In genomic region chr3:108037770-108038169, GRCh38 we compare ENCODE assay signal across 28 cellular contexts. TPM values are rescaled to one million over a fixed set of nuclear protein-coding genes. Genes with fewer than 3 reads are reported as not detected.
DNase-seq lines count a peak whose midpoint lies in the region; ATAC-seq and TF ChIP-seq lines count a peak whose summit lies in the region.
"Had no signal": no experiment of that assay in that cellular context is flagged by ENCODE, and none has a peak within 500 bp of the region (broad histone marks: within the 10 kb centered on the region; RNA-seq: fewer than 3 reads in every experiment).

No MANE protein-coding gene starts in this region.

- no peak overlapping the region for H4K8ac ChIP-seq in IMR-90 (ENCODE audit: low read depth in 2 of 2, low read length in 2 of 2)

- peaks cover 3% of the 10 kb centered on the region; the same call in 1 of the 2 replicates for H3K9me3 ChIP-seq in IMR-90 (ENCODE audit: control insufficient read depth, insufficient read depth, low read length)
- H3K9me3 ChIP-seq: gastroesophageal sphincter, ovary, right atrium auricular region had no signal

- H3K4ac ChIP-seq in IMR-90 (ENCODE audit: low read depth, low read length): peak overlapping the region; percentile 24; the same call in 1 of the 2 replicates

- peaks cover 14% of the 10 kb centered on the region; the same call in 1 of the 2 replicates for H3K9me1 ChIP-seq in IMR-90 (ENCODE audit: insufficient read depth, low read length)

- no peak for DNase-seq in IMR-90
- DNase-seq in T-cell: no peak
- DNase-seq in immature natural killer cell: no peak
- DNase-seq in stimulated activated naive B cell treated with anti-CD40 and anti-IgM and Interleukin-4, amounts not matched to agents 10 μg/mL and 1 μg/mL and 100 μg/mL, for 72 hours: no peak
- DNase-seq in pons (ENCODE audit: low spot score): no peak
- DNase-seq in NCI-H2107 (lab: John Stamatoyannopoulos, UW): no peak
- DNase-seq in HEK293T (ENCODE audit: extremely low spot score): no peak
- DNase-seq: activated CD4-positive, alpha-beta T cell treated with anti-CD3 and anti-CD28 coated beads, Interleukin-2, amount 50 U/mL, for 48 hours; activated CD4-positive, CD25-positive, alpha-beta regulatory T cell; activated CD8-positive, alpha-beta memory T cell treated with anti-CD3 and anti-CD28 coated beads, Interleukin-2, amount 50 U/mL, for 48 hours; hippocampal formation; Karpas-422; NCI-H1436 treated with DMSO at 0.1 percent for 48 hours; NCI-H510A; ovary; SIG-M5; stimulated activated CD4-positive, alpha-beta T cell treated with anti-CD3 and anti-CD28 coated beads, Interleukin-2, amount 100 ng/mL, for 24 hours; SW 1271; T1000 had no signal

- H3K79me1 ChIP-seq in IMR-90 (ENCODE audit: low read depth in 1 of 2, low read length in 2 of 2): no peaks in the 10 kb centered on the region; a peak in 1 of 4 replicates

- ATAC-seq in IMR-90 (ENCODE audit: low read depth) (no peak), T-cell (replicated peaks in 1 of 4) (no peak)
- no peak for ATAC-seq in stimulated activated naive B cell treated with anti-CD40 and anti-IgM and Interleukin-4, amounts not matched to agents 10 μg/mL and 1 μg/mL and 100 μg/mL, for 72 hours (replicated peaks)
- ATAC-seq: gastroesophageal sphincter, HCT116, Panc1 had no signal

- H2AK5ac ChIP-seq in IMR-90 (ENCODE audit: low read depth, low read length): no peak overlapping the region

- intact Hi-C loops in IMR-90 (cut with micrococcal nuclease): no loop called here

- no peak overlapping the region for H3K18ac ChIP-seq in IMR-90 (ENCODE audit: low read depth, low read length)

- POLR2A ChIA-PET in IMR-90 (lab: Charles Lee; ENCODE audit: unreplicated experiment) (no interaction called here), T-cell (lab: Charles Lee) (no interaction called here), HEK293T (lab: Yijun Ruan, JAX) (no interaction called here)

- H3K36me3 Mint-ChIP-seq in T-cell: peaks cover 48% of the 10 kb centered on the region
- peaks cover 4 to 52% (median 15%) of the 10 kb centered on the region in 3 donors for H3K36me3 Mint-ChIP-seq in immature natural killer cell
- peaks cover 34 to 58% of the 10 kb centered on the region in 2 donors for H3K36me3 Mint-ChIP-seq in stimulated activated naive B cell treated with anti-CD40 and anti-IgM and Interleukin-4, amounts not matched to agents 10 μg/mL and 1 μg/mL and 100 μg/mL, for 72 hours

- no peak overlapping the region for H2AFZ ChIP-seq in IMR-90 (replicated peaks; ENCODE audit: low read length, poor library complexity)

- no peak overlapping the region for H2BK15ac ChIP-seq in IMR-90 (ENCODE audit: low read depth, low read length)

- no peak for TF ChIP-seq CTCF in IMR-90 (conservative IDR thresholded peaks at IDR 0.05; ENCODE audit: low read depth, low read length)

- H3K14ac ChIP-seq in IMR-90 (replicated peaks; ENCODE audit: low read depth, low read length): no peak overlapping the region

- H3K4me3 Mint-ChIP-seq in T-cell (no peak overlapping the region), immature natural killer cell (no peak overlapping the region)
- H3K4me3 Mint-ChIP-seq in stimulated activated naive B cell treated with anti-CD40 and anti-IgM and Interleukin-4, amounts not matched to agents 10 μg/mL and 1 μg/mL and 100 μg/mL, for 72 hours: no peak overlapping the region
- H3K4me3 Mint-ChIP-seq: central memory CD8-positive, alpha-beta T cell; nephron had no signal

- peaks cover 9% of the 10 kb centered on the region for H3K4me1 ChIP-seq in IMR-90 (ENCODE audit: control insufficient read depth, insufficient read depth, low read length)

- no TSS peak for BruUV-seq in IMR-90 (replicated peaks; lab: Mats Ljungman, UMichigan)

- H3K4me3 ChIP-seq in IMR-90 (ENCODE audit: insufficient read depth, low read depth, low read length): no peak overlapping the region
- H3K4me3 ChIP-seq: dorsolateral prefrontal cortex, gastroesophageal sphincter, GM12878, ovary, right atrium auricular region, smooth muscle cell had no signal

- no peak overlapping the region for H2AK9ac ChIP-seq in IMR-90 (replicated peaks; ENCODE audit: low read depth, low read length, poor library complexity)

- H3K27ac Mint-ChIP-seq in T-cell (peak overlapping the region; percentile 3 to 57), immature natural killer cell (peak overlapping the region in 5 of 6 donors; percentile 37 to 79 (median 69))
- peak overlapping the region; percentile 70 for H3K27ac Mint-ChIP-seq in stimulated activated naive B cell treated with anti-CD40 and anti-IgM and Interleukin-4, amounts not matched to agents 10 μg/mL and 1 μg/mL and 100 μg/mL, for 72 hours

- in situ Hi-C loops in IMR-90 (cut with MboI; ENCODE audit: low sequenced_read_pairs): no loop called here

- no peaks in the 10 kb centered on the region for H3K9me3 Mint-ChIP-seq in T-cell
- H3K9me3 Mint-ChIP-seq in immature natural killer cell: no peaks in the 10 kb centered on the region
- H3K9me3 Mint-ChIP-seq in stimulated activated naive B cell treated with anti-CD40 and anti-IgM and Interleukin-4, amounts not matched to agents 10 μg/mL and 1 μg/mL and 100 μg/mL, for 72 hours: no peaks in the 10 kb centered on the region
- H3K9me3 Mint-ChIP-seq: central memory CD8-positive, alpha-beta T cell; nephron had no signal

- TF ChIP-seq RAD21 in IMR-90 (IDR thresholded peaks at IDR 0.05; ENCODE audit: low read length): no peak

- no peak overlapping the region for H3K9ac ChIP-seq in IMR-90 (ENCODE audit: low read depth, low read length)

- peaks cover 7% of the 10 kb centered on the region; the same call in 1 of the 2 replicates for H3K36me3 ChIP-seq in IMR-90 (ENCODE audit: control insufficient read depth, insufficient read depth, low read length)
- H3K36me3 ChIP-seq: ovary had no signal

- H3K23ac ChIP-seq in IMR-90 (ENCODE audit: low read depth, low read length): no peak overlapping the region

- H4K20me1 ChIP-seq in IMR-90 (ENCODE audit: insufficient read depth, low read length): no peaks in the 10 kb centered on the region

- 0 out of 2 replicates have a peak overlapping the region, but pooled peaks have one; percentile 18 for H4K91ac ChIP-seq in IMR-90 (ENCODE audit: insufficient read depth, low read depth, low read length)

- no peak overlapping the region for H4K5ac ChIP-seq in IMR-90 (ENCODE audit: low read depth, low read length)

- H3K27me3 ChIP-seq in IMR-90 (ENCODE audit: control insufficient read depth, insufficient read depth, low read length): no peaks in the 10 kb centered on the region
- H3K27me3 ChIP-seq: dorsolateral prefrontal cortex, gastroesophageal sphincter, ovary, right atrium auricular region had no signal

- H3K27ac ChIP-seq in IMR-90 (ENCODE audit: insufficient read depth, low read length): no peak overlapping the region
- H3K27ac ChIP-seq: gastroesophageal sphincter had no signal

- H3K27me3 Mint-ChIP-seq in T-cell (no peaks in the 10 kb centered on the region), immature natural killer cell (ENCODE audit: low read depth in 3 of 3) (peaks cover 0 to 2% (median 0%) of the 10 kb centered on the region in 3 donors)
- no peaks in the 10 kb centered on the region for H3K27me3 Mint-ChIP-seq in stimulated activated naive B cell treated with anti-CD40 and anti-IgM and Interleukin-4, amounts not matched to agents 10 μg/mL and 1 μg/mL and 100 μg/mL, for 72 hours
- H3K27me3 Mint-ChIP-seq: central memory CD8-positive, alpha-beta T cell had no signal

- H3K4me1 Mint-ChIP-seq in T-cell (peaks cover 16 to 32% (median 24%) of the 10 kb centered on the region in 3 donors), immature natural killer cell (peaks cover 16 to 43% of the 10 kb centered on the region in 2 donors)
- H3K4me1 Mint-ChIP-seq in stimulated activated naive B cell treated with anti-CD40 and anti-IgM and Interleukin-4, amounts not matched to agents 10 μg/mL and 1 μg/mL and 100 μg/mL, for 72 hours: peaks cover 25 to 35% of the 10 kb centered on the region in 2 donors
- H3K4me1 Mint-ChIP-seq: nephron had no signal

- no peak for TF ChIP-seq POLR2A in IMR-90 (IDR thresholded peaks at IDR 0.05; ENCODE audit: low read depth, low read length)

- CTCF ChIA-PET in IMR-90 (lab: Yijun Ruan, JAX) (interaction anchor here (1.3 kb wide), 1 partner anchor 440 kb away, joined by 4 read pairs; no protein-coding TSS in a partner anchor), T-cell (lab: Charles Lee) (no interaction called here), HEK293T (lab: Yijun Ruan, JAX) (no interaction called here)

- no peak overlapping the region for H2BK20ac ChIP-seq in IMR-90 (ENCODE audit: low read depth, low read length)

- H3K4me2 ChIP-seq in IMR-90 (ENCODE audit: low read depth, low read length): no peak overlapping the region

- no peak overlapping the region for H3K56ac ChIP-seq in IMR-90 (ENCODE audit: extremely low read depth, insufficient read depth, low read length)

- no peak overlapping the region for H2BK120ac ChIP-seq in IMR-90 (ENCODE audit: low read depth, low read length)

- dilution Hi-C loops in IMR-90 (cut with HindIII; ENCODE audit: low sequenced_read_pairs, unreplicated experiment): no loop called here

- no peak overlapping the region for H2BK5ac ChIP-seq in IMR-90 (ENCODE audit: low read depth, low read length, poor library complexity, severe bottlenecking)

- no CpG with 5 or more reads among the region's 3 CpGs for WGBS in IMR-90 (ENCODE audit: extremely low coverage in 2 of 2, insufficient read length in 1 of 2), 2 experiments

TF ChIP-seq in IMR-90, 13 proteins besides CTCF, POLR2A, EP300 and RAD21 (continues in another document):
- no peak for TF ChIP-seq USF2 (IDR thresholded peaks at IDR 0.05; ENCODE audit: low read depth, low read length)

TF ChIP-seq in HEK293T, 16 proteins besides CTCF, POLR2A, EP300 and RAD21:
- TF ChIP-seq FOXA1 (IDR thresholded peaks at IDR 0.05) (no peak), ZNF384 (IDR thresholded peaks at IDR 0.05) (no peak), HDGF (IDR thresholded peaks at IDR 0.05; ENCODE audit: borderline replicate concordance) (no peak), TARDBP (IDR thresholded peaks at IDR 0.05) (no peak)
TF ChIP-seq in HEK293T: peak in this region for 0.

RNA-seq across cellular contexts. Expression of gene CD47, which starts 53.1 kb away (rescaled TPM):
- total RNA-seq in IMR-90 (2012; rRNA removed) (52.0 and 110 TPM in 2 replicates), T-cell (100 to 1,000 TPM; 154 to 186 (median 161) TPM)
- polyA plus RNA-seq in IMR-90 (2012; rRNA removed) (32.2 and 45.9 TPM in 2 replicates), immature natural killer cell (100 to 1,000 TPM; 291 to 313 (median 291) TPM)
- polyA plus RNA-seq in IMR-90 (2012; cell fraction: cytosol; rRNA removed): 21.8 and 23.3 TPM in 2 replicates
- polyA plus RNA-seq in IMR-90 (2012; cell fraction: nucleus; rRNA removed; ENCODE audit: low replicate concordance): 14.8 and 56.7 TPM in 2 replicates
